ENCODE assay signal across 1 cellular context in the genomic region with DNA sequence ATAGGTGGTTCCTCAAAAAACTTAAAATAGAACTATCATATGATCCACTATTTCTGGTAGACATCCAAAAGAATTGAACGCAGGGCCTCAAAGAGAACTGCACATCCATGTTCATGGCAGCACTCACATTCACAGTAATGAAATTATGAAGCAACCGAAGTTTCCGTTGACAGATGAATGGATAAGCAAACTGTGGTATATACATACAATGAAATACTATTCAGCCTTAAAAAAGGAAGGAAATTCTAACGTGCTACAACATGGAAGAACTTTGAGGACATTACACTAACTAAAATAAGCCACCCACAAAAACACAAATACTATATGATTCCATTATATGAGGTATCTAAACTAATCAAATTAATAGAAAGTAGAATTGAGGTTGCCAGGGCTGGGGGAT.
TF ChIP-seq lines count a peak whose summit lies in the region.

No MANE protein-coding gene starts in this region.

TF ChIP-seq in SK-N-SH, 30 proteins besides CTCF, POLR2A, EP300 and RAD21 (continued from another document):
- TF ChIP-seq, protein P1, sequence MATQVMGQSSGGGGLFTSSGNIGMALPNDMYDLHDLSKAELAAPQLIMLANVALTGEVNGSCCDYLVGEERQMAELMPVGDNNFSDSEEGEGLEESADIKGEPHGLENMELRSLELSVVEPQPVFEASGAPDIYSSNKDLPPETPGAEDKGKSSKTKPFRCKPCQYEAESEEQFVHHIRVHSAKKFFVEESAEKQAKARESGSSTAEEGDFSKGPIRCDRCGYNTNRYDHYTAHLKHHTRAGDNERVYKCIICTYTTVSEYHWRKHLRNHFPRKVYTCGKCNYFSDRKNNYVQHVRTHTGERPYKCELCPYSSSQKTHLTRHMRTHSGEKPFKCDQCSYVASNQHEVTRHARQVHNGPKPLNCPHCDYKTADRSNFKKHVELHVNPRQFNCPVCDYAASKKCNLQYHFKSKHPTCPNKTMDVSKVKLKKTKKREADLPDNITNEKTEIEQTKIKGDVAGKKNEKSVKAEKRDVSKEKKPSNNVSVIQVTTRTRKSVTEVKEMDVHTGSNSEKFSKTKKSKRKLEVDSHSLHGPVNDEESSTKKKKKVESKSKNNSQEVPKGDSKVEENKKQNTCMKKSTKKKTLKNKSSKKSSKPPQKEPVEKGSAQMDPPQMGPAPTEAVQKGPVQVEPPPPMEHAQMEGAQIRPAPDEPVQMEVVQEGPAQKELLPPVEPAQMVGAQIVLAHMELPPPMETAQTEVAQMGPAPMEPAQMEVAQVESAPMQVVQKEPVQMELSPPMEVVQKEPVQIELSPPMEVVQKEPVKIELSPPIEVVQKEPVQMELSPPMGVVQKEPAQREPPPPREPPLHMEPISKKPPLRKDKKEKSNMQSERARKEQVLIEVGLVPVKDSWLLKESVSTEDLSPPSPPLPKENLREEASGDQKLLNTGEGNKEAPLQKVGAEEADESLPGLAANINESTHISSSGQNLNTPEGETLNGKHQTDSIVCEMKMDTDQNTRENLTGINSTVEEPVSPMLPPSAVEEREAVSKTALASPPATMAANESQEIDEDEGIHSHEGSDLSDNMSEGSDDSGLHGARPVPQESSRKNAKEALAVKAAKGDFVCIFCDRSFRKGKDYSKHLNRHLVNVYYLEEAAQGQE (IDR thresholded peaks at IDR 0.05; ENCODE audit: low read depth, low read length) = no peak
- TF ChIP-seq, protein P2, sequence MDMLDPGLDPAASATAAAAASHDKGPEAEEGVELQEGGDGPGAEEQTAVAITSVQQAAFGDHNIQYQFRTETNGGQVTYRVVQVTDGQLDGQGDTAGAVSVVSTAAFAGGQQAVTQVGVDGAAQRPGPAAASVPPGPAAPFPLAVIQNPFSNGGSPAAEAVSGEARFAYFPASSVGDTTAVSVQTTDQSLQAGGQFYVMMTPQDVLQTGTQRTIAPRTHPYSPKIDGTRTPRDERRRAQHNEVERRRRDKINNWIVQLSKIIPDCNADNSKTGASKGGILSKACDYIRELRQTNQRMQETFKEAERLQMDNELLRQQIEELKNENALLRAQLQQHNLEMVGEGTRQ (IDR thresholded peaks at IDR 0.05; ENCODE audit: borderline replicate concordance, low read depth, low read length) = no peak
- TF ChIP-seq POLR2AphosphoS5 (IDR thresholded peaks at IDR 0.05; ENCODE audit: low read depth, low read length) = no peak
- TF ChIP-seq CHD2 (IDR thresholded peaks at IDR 0.05; ENCODE audit: low read length, partially characterized antibody) = no peak
- no peak for TF ChIP-seq MEF2A (IDR thresholded peaks at IDR 0.05; ENCODE audit: borderline replicate concordance, low read depth)
